In the genomic region with DNA sequence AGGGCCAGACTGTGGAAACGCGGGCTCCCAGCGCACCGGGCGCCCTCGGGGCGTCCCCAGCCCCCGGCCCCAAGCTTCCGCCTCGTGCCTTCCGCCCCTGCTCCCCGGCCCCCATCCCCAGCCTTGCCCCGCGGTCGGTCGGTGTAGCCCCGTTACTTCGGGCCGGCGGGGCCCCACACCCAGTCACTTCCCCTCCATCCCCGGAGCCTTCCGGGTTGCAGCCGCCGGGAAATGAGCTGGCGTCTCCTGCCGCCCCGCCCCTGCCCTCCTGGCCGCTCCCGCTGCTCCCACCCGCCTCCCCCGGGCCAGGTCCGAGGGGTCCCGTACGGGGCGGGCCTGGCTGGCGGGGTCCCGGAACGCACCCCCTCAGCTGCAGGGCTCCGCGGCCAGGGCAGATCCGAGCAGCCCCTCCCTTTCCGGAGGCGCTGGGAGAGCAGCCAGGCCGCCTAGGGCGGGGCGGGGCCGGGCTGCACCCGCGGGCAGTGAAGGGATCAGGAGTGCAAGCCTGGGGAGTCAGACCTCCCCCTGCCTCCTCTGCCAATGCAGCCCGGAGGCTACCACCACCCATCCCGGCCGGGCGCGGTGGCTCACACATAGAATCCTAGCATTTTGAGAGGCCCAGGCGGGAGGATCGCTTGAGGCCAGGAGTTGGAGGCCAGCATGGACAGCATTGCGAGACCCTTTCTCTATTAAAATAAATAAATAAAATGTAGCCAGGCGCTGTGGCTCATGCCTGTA, we compare ENCODE assay signal across 1 cellular context.
TF ChIP-seq lines count a peak whose summit lies in the region.

No MANE protein-coding gene starts in this region.

TF ChIP-seq in PFSK-1, 5 proteins besides CTCF, POLR2A, EP300 and RAD21 (continued from another document):
- 0 out of 2 replicates have a peak, but pooled peaks have one; percentile 11 for TF ChIP-seq SIN3A (IDR thresholded peaks at IDR 0.05; ENCODE audit: borderline replicate concordance, insufficient read depth, low read length)
